In genomic region chr5:158276692-158277091, GRCh38 we compare ENCODE assay signal across 20 cellular contexts.
DNase-seq lines count a peak whose midpoint lies in the region; ATAC-seq and TF ChIP-seq lines count a peak whose summit lies in the region.
"Had no signal": no experiment of that assay in that cellular context is flagged by ENCODE, and none has a peak within 500 bp of the region (broad histone marks: within the 10 kb centered on the region; RNA-seq: fewer than 3 reads in every experiment).

No MANE protein-coding gene starts in this region.

- TF ChIP-seq CTCF in IMR-90 (conservative IDR thresholded peaks at IDR 0.05; ENCODE audit: low read depth, low read length) (no peak), esophagus muscularis mucosa (IDR thresholded peaks at IDR 0.05) (no peak), neural progenitor cell (IDR thresholded peaks at IDR 0.05) (no peak)

- H3K9me3 ChIP-seq in IMR-90 (ENCODE audit: control insufficient read depth, insufficient read depth, low read length) = no peaks in the 10 kb centered on the region
- no peaks in the 10 kb centered on the region for H3K9me3 ChIP-seq in esophagus muscularis mucosa
- no peaks in the 10 kb centered on the region for H3K9me3 ChIP-seq in neural progenitor cell (ENCODE audit: low read depth)
- H3K9me3 ChIP-seq: A549, BE2C had no signal

- peak overlapping the region; percentile 71 for H2AK9ac ChIP-seq in IMR-90 (replicated peaks; ENCODE audit: low read depth, low read length, poor library complexity)

- no peak overlapping the region for H4K5ac ChIP-seq in IMR-90 (ENCODE audit: low read depth, low read length)

- no peak overlapping the region for H3K4me2 ChIP-seq in IMR-90 (ENCODE audit: low read depth, low read length)
- no peak overlapping the region for H3K4me2 ChIP-seq in neural progenitor cell
- H3K4me2 ChIP-seq: A549; BLaER1 treated with 17β-estradiol and CSF1 and Interleukin-3, amounts not matched to agents 10 nM and 100 nM; GM23338 had no signal

- TF ChIP-seq POLR2A in IMR-90 (IDR thresholded peaks at IDR 0.05; ENCODE audit: low read depth, low read length) (no peak), esophagus muscularis mucosa (IDR thresholded peaks at IDR 0.05; ENCODE audit: low read depth) (no peak)

- CTCF ChIA-PET in IMR-90 (lab: Yijun Ruan, JAX) = no interaction called here

- no peaks in the 10 kb centered on the region for H3K79me2 ChIP-seq in neural progenitor cell (ENCODE audit: low read depth)

- no peaks in the 10 kb centered on the region for H4K20me1 ChIP-seq in IMR-90 (ENCODE audit: insufficient read depth, low read length)
- no peaks in the 10 kb centered on the region for H4K20me1 ChIP-seq in neural progenitor cell (ENCODE audit: low read depth)
- H4K20me1 ChIP-seq: BLaER1 treated with 17β-estradiol and CSF1 and Interleukin-3, amounts not matched to agents 10 nM and 100 nM had no signal

- H2BK15ac ChIP-seq in IMR-90 (ENCODE audit: low read depth, low read length) = no peak overlapping the region

- DNase-seq in IMR-90 = no peak
- peak; percentile 60 for DNase-seq in esophagus muscularis mucosa (ENCODE audit: extremely low spot score)
- DNase-seq in neural progenitor cell (ENCODE audit: low spot score) = no peak
- DNase-seq in kidney tubule cell (ENCODE audit: low spot score) = no peak
- DNase-seq in NCI-H1436 treated with DMSO at 0.1 percent for 48 hours (lab: John Stamatoyannopoulos, UW) = no peak
- no peak for DNase-seq in midbrain (lab: John Stamatoyannopoulos, UW)
- DNase-seq: 8988T; ACHN; AML-193; BE2C; CD4-positive, alpha-beta T cell; CD8-positive, alpha-beta memory T cell; DMS53; GF-D8; H9 had no signal

- no peak overlapping the region for H3K18ac ChIP-seq in IMR-90 (ENCODE audit: low read depth, low read length)

- in situ Hi-C loops in IMR-90 (cut with MboI; ENCODE audit: low sequenced_read_pairs) = no loop called here

- no peak overlapping the region for H2BK5ac ChIP-seq in IMR-90 (ENCODE audit: low read depth, low read length, poor library complexity, severe bottlenecking)

- peak overlapping the region; percentile 65 for H3K4me3 Mint-ChIP-seq in neural progenitor cell
- H3K4me3 Mint-ChIP-seq: CD14-positive monocyte; CD4-positive, alpha-beta T cell; CD8-positive, alpha-beta memory T cell; GM23338; H9 had no signal

- H3K36me3 ChIP-seq in IMR-90 (ENCODE audit: control insufficient read depth, insufficient read depth, low read length) = no peaks in the 10 kb centered on the region
- H3K36me3 ChIP-seq in esophagus muscularis mucosa = no peaks in the 10 kb centered on the region
- H3K36me3 ChIP-seq in neural progenitor cell = no peaks in the 10 kb centered on the region
- H3K36me3 ChIP-seq: BE2C had no signal

- no peaks in the 10 kb centered on the region for H3K79me1 ChIP-seq in IMR-90 (ENCODE audit: low read depth in 1 of 2, low read length in 2 of 2)

- dilution Hi-C loops in IMR-90 (cut with HindIII; ENCODE audit: low sequenced_read_pairs, unreplicated experiment) = no loop called here

- H3K27ac ChIP-seq in IMR-90 (ENCODE audit: insufficient read depth, low read length) = no peak overlapping the region
- H3K27ac ChIP-seq in esophagus muscularis mucosa (replicated peaks in 1 of 4) = no peak overlapping the region
- H3K27ac ChIP-seq in neural progenitor cell = no peak overlapping the region
- H3K27ac ChIP-seq: A549; BLaER1 treated with 17β-estradiol and CSF1 and Interleukin-3, amounts not matched to agents 10 nM and 100 nM had no signal

- peaks cover 31% of the 10 kb centered on the region for H3F3A ChIP-seq in neural progenitor cell (ENCODE audit: low read depth)

- H3K27ac Mint-ChIP-seq in neural progenitor cell = no peak overlapping the region
- H3K27ac Mint-ChIP-seq: CD14-positive monocyte; CD4-positive, alpha-beta T cell; CD8-positive, alpha-beta memory T cell; GM23338; H9 had no signal

- TF ChIP-seq EP300 in esophagus muscularis mucosa (IDR thresholded peaks at IDR 0.05) = no peak

- H3K4me1 Mint-ChIP-seq in neural progenitor cell = peaks cover 38% of the 10 kb centered on the region
- H3K4me1 Mint-ChIP-seq: CD14-positive monocyte; CD8-positive, alpha-beta memory T cell had no signal

- H3K56ac ChIP-seq in IMR-90 (ENCODE audit: extremely low read depth, insufficient read depth, low read length) = no peak overlapping the region

- no peak overlapping the region for H2BK120ac ChIP-seq in IMR-90 (ENCODE audit: low read depth, low read length)

- no peak overlapping the region for H3K4ac ChIP-seq in IMR-90 (ENCODE audit: low read depth, low read length)

- no peak overlapping the region for H2AK5ac ChIP-seq in IMR-90 (ENCODE audit: low read depth, low read length)

- H4K8ac ChIP-seq in IMR-90 (ENCODE audit: low read depth in 2 of 2, low read length in 2 of 2) = no peak overlapping the region

- POLR2A ChIA-PET in IMR-90 (lab: Charles Lee; ENCODE audit: unreplicated experiment) = no interaction called here

- H3K14ac ChIP-seq in IMR-90 (replicated peaks; ENCODE audit: low read depth, low read length) = no peak overlapping the region

- H3K4me3 ChIP-seq in IMR-90 (ENCODE audit: insufficient read depth, low read depth, low read length) = no peak overlapping the region
- no peak overlapping the region for H3K4me3 ChIP-seq in esophagus muscularis mucosa
- no peak overlapping the region for H3K4me3 ChIP-seq in neural progenitor cell
- H3K4me3 ChIP-seq: A549, GM23338 had no signal

- H4K91ac ChIP-seq in IMR-90 (ENCODE audit: insufficient read depth, low read depth, low read length) = no peak overlapping the region

- peaks cover 20% of the 10 kb centered on the region for H3K9me3 Mint-ChIP-seq in neural progenitor cell
- H3K9me3 Mint-ChIP-seq: CD4-positive, alpha-beta T cell; CD8-positive, alpha-beta memory T cell; GM23338; H9 had no signal

- H3K23ac ChIP-seq in IMR-90 (ENCODE audit: low read depth, low read length) = no peak overlapping the region

- peaks cover 2% of the 10 kb centered on the region for H3K27me3 Mint-ChIP-seq in neural progenitor cell (ENCODE audit: insufficient read depth, low read depth)
- H3K27me3 Mint-ChIP-seq: CD4-positive, alpha-beta T cell had no signal

- intact Hi-C loops in IMR-90 (cut with micrococcal nuclease) = no loop called here
- intact Hi-C loops in esophagus muscularis mucosa (cut with DNase I) = no loop called here

- no peak for ATAC-seq in IMR-90 (ENCODE audit: low read depth)
- ATAC-seq: A549, GM23338, HCT116 had no signal

- no peak overlapping the region for H2AFZ ChIP-seq in IMR-90 (replicated peaks; ENCODE audit: low read length, poor library complexity)
- H2AFZ ChIP-seq in neural progenitor cell (replicated peaks) = no peak overlapping the region
- H2AFZ ChIP-seq: GM23338 had no signal

- H2BK20ac ChIP-seq in IMR-90 (ENCODE audit: low read depth, low read length) = no peak overlapping the region

- no TSS peak for BruUV-seq in IMR-90 (replicated peaks; lab: Mats Ljungman, UMichigan)

- TF ChIP-seq RAD21 in IMR-90 (IDR thresholded peaks at IDR 0.05; ENCODE audit: low read length) = no peak

- no peaks in the 10 kb centered on the region for H3K27me3 ChIP-seq in IMR-90 (ENCODE audit: control insufficient read depth, insufficient read depth, low read length)
- H3K27me3 ChIP-seq in esophagus muscularis mucosa = no peaks in the 10 kb centered on the region
- no peaks in the 10 kb centered on the region for H3K27me3 ChIP-seq in neural progenitor cell
- H3K27me3 ChIP-seq: BE2C; BLaER1 treated with 17β-estradiol and CSF1 and Interleukin-3, amounts not matched to agents 10 nM and 100 nM had no signal

- H3K9ac ChIP-seq in IMR-90 (ENCODE audit: low read depth, low read length) (no peak overlapping the region), neural progenitor cell (no peak overlapping the region)
- H3K9ac ChIP-seq: BLaER1 treated with 17β-estradiol and CSF1 and Interleukin-3, amounts not matched to agents 10 nM and 100 nM had no signal

- H3K9me1 ChIP-seq in IMR-90 (ENCODE audit: insufficient read depth, low read length) = no peaks in the 10 kb centered on the region

- H3K4me1 ChIP-seq in IMR-90 (ENCODE audit: control insufficient read depth, insufficient read depth, low read length) = no peaks in the 10 kb centered on the region
- no peaks in the 10 kb centered on the region for H3K4me1 ChIP-seq in esophagus muscularis mucosa
- H3K4me1 ChIP-seq in neural progenitor cell = peaks cover 43% of the 10 kb centered on the region
- H3K4me1 ChIP-seq: A549, BE2C had no signal

- 67% methylated on average over 1 of the region's 4 CpGs; no CpG with 5 or more reads in 1 of the 2 experiments for WGBS in IMR-90 (ENCODE audit: extremely low coverage in 2 of 2, insufficient read length in 1 of 2), 2 experiments
- WGBS in esophagus muscularis mucosa = 94% methylated on average over 4 of the region's 4 CpGs

- H3K36me3 Mint-ChIP-seq in neural progenitor cell = peaks cover 2% of the 10 kb centered on the region
- H3K36me3 Mint-ChIP-seq: CD14-positive monocyte; CD8-positive, alpha-beta memory T cell had no signal

TF ChIP-seq in IMR-90, 13 proteins besides CTCF, POLR2A, EP300 and RAD21 (continues in another document):
- no peak for TF ChIP-seq USF2 (IDR thresholded peaks at IDR 0.05; ENCODE audit: low read depth, low read length)
- TF ChIP-seq RFX5 (IDR thresholded peaks at IDR 0.05; ENCODE audit: low read depth, low read length) = no peak
- TF ChIP-seq MAFK (IDR thresholded peaks at IDR 0.05; ENCODE audit: low read depth, low read length) = no peak
- no peak for TF ChIP-seq RCOR1 (IDR thresholded peaks at IDR 0.05; ENCODE audit: insufficient replicate concordance, low read length)
- TF ChIP-seq FOS (IDR thresholded peaks at IDR 0.05; ENCODE audit: low read depth, low read length) = no peak
- TF ChIP-seq CHD1 (IDR thresholded peaks at IDR 0.05; ENCODE audit: low read depth, low read length) = no peak
- TF ChIP-seq ELK1 (IDR thresholded peaks at IDR 0.05; ENCODE audit: borderline replicate concordance, low read depth, low read length) = no peak
- TF ChIP-seq SMC3 (IDR thresholded peaks at IDR 0.05; ENCODE audit: low read depth, low read length) = no peak
- TF ChIP-seq BHLHE40 (IDR thresholded peaks at IDR 0.05; ENCODE audit: low read depth, low read length) = no peak
